25 cellular contexts compared by ENCODE assay signal in the genomic region with DNA sequence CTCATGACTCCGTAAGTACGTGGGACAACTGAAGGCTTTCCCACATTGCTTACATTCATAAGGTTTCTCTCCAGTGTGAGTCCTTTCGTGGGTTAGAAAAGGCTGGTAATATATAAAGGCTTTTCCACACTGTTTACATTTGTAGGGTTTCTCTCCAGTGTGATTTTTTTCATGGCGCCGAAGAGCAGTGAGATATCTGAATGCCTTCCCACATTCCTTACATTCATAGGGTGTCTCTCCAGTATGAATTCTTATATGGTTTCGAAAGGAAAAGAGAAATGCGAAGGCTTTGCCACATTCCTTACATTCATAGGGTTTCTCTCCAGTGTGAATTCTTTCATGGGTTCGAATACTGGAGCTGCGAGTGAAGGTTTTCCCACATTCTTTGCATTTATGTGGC.
"Had no signal": no experiment of that assay in that cellular context is flagged by ENCODE, and none has a peak within 500 bp of the region (broad histone marks: within the 10 kb centered on the region; RNA-seq: fewer than 3 reads in every experiment).

No MANE protein-coding gene starts in this region.

- H3K27ac Mint-ChIP-seq: activated B cell treated with CpG ODN at 0.5 μM for 24 hours; activated CD4-positive, alpha-beta T cell treated with anti-CD3 and anti-CD28 coated beads for 36 hours; activated naive CD8-positive, alpha-beta T cell treated with anti-CD3 and anti-CD28 coated beads for 36 hours; activated T-helper 2 cell treated with anti-CD3 and anti-CD28 coated beads, Interferon-gamma antibody, Interleukin-2, Interleukin-4, amounts not matched to agents 10 μg/mL and 5 μg/mL and 100 μg/mL, durations not matched to agents 14 hours and 24 hours and 36 hours; mesothelial cell of epicardium; naive thymus-derived CD8-positive, alpha-beta T cell; neural progenitor cell had no signal

- H3K9ac ChIP-seq: neural progenitor cell had no signal

- H3K4me2 ChIP-seq: neural progenitor cell had no signal

- H3K36me3 ChIP-seq: uterus had no signal

- H3K27me3 Mint-ChIP-seq: activated B cell treated with CpG ODN at 0.5 μM for 24 hours; activated CD4-positive, alpha-beta T cell treated with anti-CD3 and anti-CD28 coated beads for 36 hours; activated naive CD8-positive, alpha-beta T cell treated with anti-CD3 and anti-CD28 coated beads for 36 hours; naive thymus-derived CD8-positive, alpha-beta T cell had no signal

- H3K4me1 ChIP-seq: heart right ventricle, lower lobe of right lung, neural progenitor cell, prostate gland, testis, uterus had no signal

- H3K4me1 Mint-ChIP-seq: activated CD4-positive, alpha-beta T cell treated with anti-CD3 and anti-CD28 coated beads for 36 hours; activated naive CD8-positive, alpha-beta T cell treated with anti-CD3 and anti-CD28 coated beads for 36 hours; mesothelial cell of epicardium; naive thymus-derived CD8-positive, alpha-beta T cell; neural progenitor cell had no signal

- H3K4me3 Mint-ChIP-seq: activated B cell treated with CpG ODN at 0.5 μM for 24 hours; activated CD4-positive, alpha-beta T cell treated with anti-CD3 and anti-CD28 coated beads for 36 hours; activated naive CD8-positive, alpha-beta T cell treated with anti-CD3 and anti-CD28 coated beads for 36 hours; activated T-cell treated with anti-CD3 and anti-CD28 coated beads, Interleukin-2, amount 50 U/mL, for 4 hours; mesothelial cell of epicardium; naive thymus-derived CD8-positive, alpha-beta T cell; neural progenitor cell had no signal

- FAIRE-seq: keratinocyte had no signal

- H3K4me3 ChIP-seq: coronary artery, heart right ventricle, lower lobe of right lung, neural progenitor cell, prostate gland, testis, uterus had no signal

- DNase-seq: activated B cell treated with CpG ODN at 0.5 μM for 24 hours; activated CD4-positive, alpha-beta T cell treated with anti-CD3 and anti-CD28 coated beads for 36 hours; activated CD4-positive, alpha-beta T cell treated with anti-CD3 and anti-CD28 coated beads, Interleukin-2, amount 50 U/mL, for 4 hours; activated CD8-positive, alpha-beta memory T cell treated with anti-CD3 and anti-CD28 coated beads for 24 hours; activated CD8-positive, alpha-beta memory T cell treated with anti-CD3 and anti-CD28 coated beads, Interleukin-2, amount 50 U/mL, for 4 hours; activated naive CD4-positive, alpha-beta T cell; activated naive CD8-positive, alpha-beta T cell treated with anti-CD3 and anti-CD28 coated beads for 36 hours; activated T-cell treated with anti-CD3 and anti-CD28 coated beads, Interleukin-2, amount 50 U/mL, for 4 hours; amygdala; cerebellar nuclear complex; foreskin fibroblast; heart right ventricle; left colon; lower lobe of right lung; naive thymus-derived CD8-positive, alpha-beta T cell; stimulated activated CD4-positive, alpha-beta T cell treated with anti-CD3 and anti-CD28 coated beads, Interleukin-4, amount 100 ng/mL, for 1 hour; stimulated activated naive CD4-positive, alpha-beta T cell; testis; uterus had no signal

- H2AFZ ChIP-seq: neural progenitor cell had no signal

- H3K27ac ChIP-seq: coronary artery, heart right ventricle, lower lobe of right lung, neural progenitor cell, prostate gland, testis, uterus had no signal

- H3K27me3 ChIP-seq: heart right ventricle, neural progenitor cell, testis, uterus had no signal

- H3K9me3 ChIP-seq: prostate gland, testis had no signal

- ATAC-seq: activated CD4-positive, alpha-beta T cell treated with anti-CD3 and anti-CD28 coated beads for 36 hours; activated T-cell treated with anti-CD3 and anti-CD28 coated beads, Interleukin-2, amount 50 U/mL, for 4 hours; heart right ventricle; left colon; naive thymus-derived CD8-positive, alpha-beta T cell had no signal
